ENCODE assay signal across 9 cellular contexts in the genomic region with DNA sequence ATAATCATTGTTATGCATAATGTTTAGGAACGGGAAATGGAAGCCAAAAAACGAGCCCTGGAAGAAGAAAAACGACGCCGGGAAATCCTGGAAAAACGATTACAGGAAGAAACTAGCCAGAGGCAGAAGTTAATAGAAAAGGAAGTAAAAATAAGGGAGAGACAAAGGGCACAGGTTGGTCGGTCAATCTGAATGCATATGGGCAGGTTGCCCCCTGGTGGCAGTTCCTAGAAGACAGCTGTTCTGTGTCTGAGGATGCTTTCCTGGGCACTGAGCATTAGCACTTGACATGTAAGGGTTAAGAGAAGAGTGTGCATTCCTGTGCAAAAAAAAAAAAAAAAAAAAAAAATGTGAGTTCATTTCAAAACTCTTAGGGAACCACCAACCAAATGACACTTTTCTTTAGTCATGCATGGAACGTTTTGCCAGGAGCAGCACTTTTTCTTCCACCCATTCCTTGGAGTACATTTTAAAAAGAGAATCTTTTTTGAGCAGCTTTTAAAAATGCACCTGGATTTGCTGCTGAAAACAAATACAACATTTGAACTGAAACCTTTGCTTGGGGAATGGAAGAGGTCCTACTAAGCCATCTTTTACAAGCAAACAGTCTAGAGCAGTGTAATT. TPM values are rescaled to one million over a fixed set of nuclear protein-coding genes. Genes with fewer than 3 reads are reported as not detected.
DNase-seq lines count a peak whose midpoint lies in the region; ATAC-seq and TF ChIP-seq lines count a peak whose summit lies in the region.
"Had no signal": no experiment of that assay in that cellular context is flagged by ENCODE, and none has a peak within 500 bp of the region (broad histone marks: within the 10 kb centered on the region; RNA-seq: fewer than 3 reads in every experiment).

No MANE protein-coding gene starts in this region.

- no peaks in the 10 kb centered on the region for H3K36me3 ChIP-seq in CD4-positive, alpha-beta memory T cell (ENCODE audit: insufficient read depth, low read length)

- CTCF ChIA-PET in CD4-positive, alpha-beta memory T cell (lab: Charles Lee; ENCODE audit: partially characterized antibody): interaction anchor here (0.6 to 14.8 kb wide), 36 partner anchors 10 to 417 kb away, joined by 3 to 423 read pairs (median 4); partner anchors contain the start of gene ABHD10

- H3K36me3 Mint-ChIP-seq in CD4-positive, alpha-beta memory T cell: no peaks in the 10 kb centered on the region
- H3K36me3 Mint-ChIP-seq in memory B cell: no peaks in the 10 kb centered on the region
- H3K36me3 Mint-ChIP-seq: activated naive CD8-positive, alpha-beta T cell had no signal

- H3K9me3 Mint-ChIP-seq in CD4-positive, alpha-beta memory T cell: no peaks in the 10 kb centered on the region
- H3K9me3 Mint-ChIP-seq in memory B cell: no peaks in the 10 kb centered on the region

- TF ChIP-seq CTCF in dorsolateral prefrontal cortex (IDR thresholded peaks at IDR 0.05 in 54 of 56, conservative IDR thresholded peaks at IDR 0.05 in 2 of 56; ENCODE audit: low read depth in 1 of 56, partially characterized antibody in 56 of 56): peak; percentile 77 to 99 (median 95)

- H3K4me1 ChIP-seq in CD4-positive, alpha-beta memory T cell (ENCODE audit: insufficient read depth, low read length): no peaks in the 10 kb centered on the region

- peak overlapping the region in 2 of 7 donors; percentile 43 to 44 for H3K27ac Mint-ChIP-seq in CD4-positive, alpha-beta memory T cell
- H3K27ac Mint-ChIP-seq in memory B cell: no peak overlapping the region
- H3K27ac Mint-ChIP-seq: activated naive CD8-positive, alpha-beta T cell had no signal

- DNase-seq in CD4-positive, alpha-beta memory T cell: peak; percentile 69 to 77 (median 69)
- DNase-seq in NCI-H748 (lab: John Stamatoyannopoulos, UW; ENCODE audit: unreplicated experiment) (peak; percentile 72), dorsolateral prefrontal cortex (peak; percentile 63 to 95 (median 80)), memory B cell (ENCODE audit: low spot score in 2 of 2) (peak; percentile 72 to 78)
- peak; percentile 74 to 79 for DNase-seq in activated CD4-positive, alpha-beta T cell treated with anti-CD3 and anti-CD28 coated beads, Interleukin-2, amount 50 U/mL, for 4 hours
- DNase-seq in stimulated activated CD8-positive, alpha-beta memory T cell treated with anti-CD3 and anti-CD28 coated beads, Interleukin-15, amount 100 ng/mL, for 1 hour (ENCODE audit: low read depth): peak; percentile 72

- no peaks in the 10 kb centered on the region for H3K27me3 ChIP-seq in CD4-positive, alpha-beta memory T cell (ENCODE audit: insufficient read depth, low read length)
- no peaks in the 10 kb centered on the region for H3K27me3 ChIP-seq in dorsolateral prefrontal cortex

- POLR2A ChIA-PET in CD4-positive, alpha-beta memory T cell (lab: Charles Lee; ENCODE audit: partially characterized antibody): interaction anchor here (0.8 to 2.1 kb wide), 8 partner anchors 11 to 299 kb away, joined by 3 to 15 read pairs (median 4); partner anchors contain the start of genes ABHD10 and PHLDB2

- H3K4me3 ChIP-seq in CD4-positive, alpha-beta memory T cell (ENCODE audit: low read length in 2 of 2): no peak overlapping the region
- peak overlapping the region in 4 of 59 donors; percentile 2 to 26 (median 18) for H3K4me3 ChIP-seq in dorsolateral prefrontal cortex

- no peak overlapping the region for H3K27ac ChIP-seq in CD4-positive, alpha-beta memory T cell (ENCODE audit: low read depth, low read length)
- peak overlapping the region in 4 of 59 donors; percentile 17 to 40 (median 39) for H3K27ac ChIP-seq in dorsolateral prefrontal cortex

- peak overlapping the region in 1 of 8 donors; percentile 11 for H3K4me3 Mint-ChIP-seq in CD4-positive, alpha-beta memory T cell
- peak overlapping the region; percentile 27 for H3K4me3 Mint-ChIP-seq in memory B cell
- H3K4me3 Mint-ChIP-seq: activated naive CD8-positive, alpha-beta T cell had no signal

- no peaks in the 10 kb centered on the region for H3K27me3 Mint-ChIP-seq in CD4-positive, alpha-beta memory T cell
- H3K27me3 Mint-ChIP-seq in memory B cell: no peaks in the 10 kb centered on the region
- H3K27me3 Mint-ChIP-seq: activated naive CD8-positive, alpha-beta T cell had no signal

- ATAC-seq in GM19452 (IDR thresholded peaks at IDR 0.05; ENCODE audit: unreplicated experiment): peak; percentile 94
- peak; percentile 94 for ATAC-seq in HG03558 (IDR thresholded peaks at IDR 0.05; ENCODE audit: extremely low read depth, unreplicated experiment)
- ATAC-seq in memory B cell (ENCODE audit: low read depth): peak; percentile 88

- H3K9me3 ChIP-seq in CD4-positive, alpha-beta memory T cell (ENCODE audit: control insufficient read depth in 1 of 2, low read length in 2 of 2): no peaks in the 10 kb centered on the region

- peaks cover 2 to 6% (median 4%) of the 10 kb centered on the region in 4 donors for H3K4me1 Mint-ChIP-seq in CD4-positive, alpha-beta memory T cell
- peaks cover 6% of the 10 kb centered on the region for H3K4me1 Mint-ChIP-seq in memory B cell

- intact Hi-C loops in CD4-positive, alpha-beta memory T cell (cut with micrococcal nuclease): loop anchor here (1.0 to 5.0 kb wide), 3 partner anchors 105 to 298 kb away; no protein-coding TSS in a partner anchor
- intact Hi-C loops in dorsolateral prefrontal cortex (cut with DNase I): loop anchor here (2.0 to 5.0 kb wide), 4 partner anchors 70 to 300 kb away; no protein-coding TSS in a partner anchor

RNA-seq across cellular contexts. Expression of gene ABHD10, which starts 11.1 kb away (rescaled TPM):
- total RNA-seq in CD4-positive, alpha-beta memory T cell: 10 to 100 TPM; 39.7 to 40.1 TPM
- polyA plus RNA-seq in CD4-positive, alpha-beta memory T cell: 10 to 100 TPM; 34.8 to 37.7 TPM
- total RNA-seq in dorsolateral prefrontal cortex: 10 to 100 TPM; 22.8 to 62.2 (median 48.1) TPM

RNA-seq across cellular contexts. Expression of gene TAGLN3, which starts 31.0 kb away (rescaled TPM):
- not detected for total RNA-seq in CD4-positive, alpha-beta memory T cell
- not detected for polyA plus RNA-seq in CD4-positive, alpha-beta memory T cell
- 100 to 1,000 TPM in 119 of 120 experiments, 10 to 100 TPM in 1; 97.9 to 571 (median 378) TPM for total RNA-seq in dorsolateral prefrontal cortex

Comparison
In these comparisons a context has a peak if more than half of its experiments do, and no peak if none do; other contexts are left out.
1. RNA of gene TAGLN3, which starts 31.0 kb away (total RNA-seq): 97.9 to 571 TPM in dorsolateral prefrontal cortex; not detected in CD4-positive, alpha-beta memory T cell; every median in the first group is over 10 times any median in the second.
2. Peak in every context shown above with its lines, with median percentiles within 50 percentile points of each other: DNase-seq and ATAC-seq.